1 cellular context compared by ENCODE assay signal in genomic region chr5:176406436-176407052, GRCh38.
TF ChIP-seq lines count a peak whose summit lies in the region.

No MANE protein-coding gene starts in this region.

TF ChIP-seq in A549, 52 proteins besides CTCF, POLR2A, EP300 and RAD21 (continued from another document):
- TF ChIP-seq BCL3 (IDR thresholded peaks at IDR 0.05) (no peak), SMC3 (IDR thresholded peaks at IDR 0.05) (no peak), KDM5A (IDR thresholded peaks at IDR 0.05) (no peak), FOXS1 (CRISPR knock-in tag; IDR thresholded peaks at IDR 0.05) (no peak), FOSB (CRISPR knock-in tag; IDR thresholded peaks at IDR 0.05) (no peak), E2F6 (IDR thresholded peaks at IDR 0.05; ENCODE audit: borderline replicate concordance, low read depth) (no peak), ELK1 (IDR thresholded peaks at IDR 0.05; ENCODE audit: low read depth, low read length) (no peak)
